21 cellular contexts compared by ENCODE assay signal in the genomic region with DNA sequence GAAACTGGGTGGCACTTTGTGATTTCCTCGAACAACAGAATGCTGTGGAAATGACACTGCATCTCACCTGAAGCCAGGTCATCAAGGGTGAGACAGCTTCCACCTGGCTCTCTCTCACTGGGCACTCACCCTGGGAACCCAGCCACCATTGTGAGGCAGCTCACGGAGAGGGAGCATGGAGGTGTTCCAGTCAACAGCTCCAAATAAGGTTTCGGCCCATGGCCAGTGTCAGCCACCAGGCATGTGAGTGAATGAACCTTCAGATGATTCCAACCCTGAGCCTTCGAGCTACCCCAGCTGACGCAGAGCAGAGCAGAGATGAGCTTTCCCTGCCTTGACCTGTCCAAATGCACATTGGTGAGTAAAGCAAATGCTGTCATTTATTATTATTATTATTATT.
"Had no signal": no experiment of that assay in that cellular context is flagged by ENCODE, and none has a peak within 500 bp of the region (broad histone marks: within the 10 kb centered on the region; RNA-seq: fewer than 3 reads in every experiment).

No MANE protein-coding gene starts in this region.

- H3K4me1 ChIP-seq: ascending aorta, testis had no signal

- H3K9me3 Mint-ChIP-seq: endodermal cell; naive B cell; stimulated activated memory B cell treated with anti-CD40 and anti-IgM and Interleukin-4, amounts not matched to agents 10 μg/mL and 1 μg/mL and 100 μg/mL, for 72 hours; T-helper 1 cell treated with Interleukin-12 subunit alpha and Interleukin-12 subunit beta and Interleukin-4 antibody, amounts not matched to agents 30 μg/mL and 1 μg/mL, for 36 hours had no signal

- H3K36me3 Mint-ChIP-seq: naive B cell; stimulated activated memory B cell treated with anti-CD40 and anti-IgM and Interleukin-4, amounts not matched to agents 10 μg/mL and 1 μg/mL and 100 μg/mL, for 72 hours; type B pancreatic cell had no signal

- DNase-seq: activated CD4-positive, CD25-positive, alpha-beta regulatory T cell treated with anti-CD3 and anti-CD28 coated beads, Interleukin-2, amount 50 U/mL, for 72 hours; activated CD8-positive, alpha-beta memory T cell treated with anti-CD3 and anti-CD28 coated beads for 24 hours; activated CD8-positive, alpha-beta memory T cell treated with anti-CD3 and anti-CD28 coated beads, Interleukin-2, amount 50 U/mL, for 48 hours; activated effector memory CD4-positive, alpha-beta T cell treated with anti-CD3 and anti-CD28 coated beads, Interleukin-2, amount 50 U/mL, for 16 hours; activated naive CD4-positive, alpha-beta T cell treated with anti-CD3 and anti-CD28 coated beads, Interleukin-2, amount 50 U/mL, for 16 hours; activated T-cell treated with anti-CD3 and anti-CD28 coated beads, Interleukin-2, amount 50 U/mL, for 48 hours; endodermal cell; foreskin fibroblast; hypothalamus; mesenchymal stem cell; mucosa of descending colon; naive B cell; sigmoid colon; stimulated activated CD4-positive, alpha-beta T cell treated with anti-CD3 and anti-CD28 coated beads, Interleukin-4, amount 100 ng/mL, for 4 hours; testis had no signal

- H3K27ac Mint-ChIP-seq: endodermal cell; naive B cell; stimulated activated memory B cell treated with anti-CD40 and anti-IgM and Interleukin-4, amounts not matched to agents 10 μg/mL and 1 μg/mL and 100 μg/mL, for 72 hours; T-helper 1 cell treated with Interleukin-12 subunit alpha and Interleukin-12 subunit beta and Interleukin-4 antibody, amounts not matched to agents 30 μg/mL and 1 μg/mL, for 36 hours; type B pancreatic cell had no signal

- H3K4me3 Mint-ChIP-seq: endodermal cell; naive B cell; neural crest cell; stimulated activated memory B cell treated with anti-CD40 and anti-IgM and Interleukin-4, amounts not matched to agents 10 μg/mL and 1 μg/mL and 100 μg/mL, for 72 hours; T-helper 1 cell treated with Interleukin-12 subunit alpha and Interleukin-12 subunit beta and Interleukin-4 antibody, amounts not matched to agents 30 μg/mL and 1 μg/mL, for 36 hours; type B pancreatic cell had no signal

- H3K27me3 Mint-ChIP-seq: stimulated activated memory B cell treated with anti-CD40 and anti-IgM and Interleukin-4, amounts not matched to agents 10 μg/mL and 1 μg/mL and 100 μg/mL, for 72 hours; type B pancreatic cell had no signal

- H3K4me3 ChIP-seq: ascending aorta, mucosa of descending colon, sigmoid colon, testis had no signal

- H3K27me3 ChIP-seq: ascending aorta, sigmoid colon, testis had no signal

- H3K9me3 ChIP-seq: ascending aorta, mucosa of descending colon, sigmoid colon, testis had no signal

- H3K4me1 Mint-ChIP-seq: naive B cell; neural crest cell; stimulated activated memory B cell treated with anti-CD40 and anti-IgM and Interleukin-4, amounts not matched to agents 10 μg/mL and 1 μg/mL and 100 μg/mL, for 72 hours had no signal

- H3K27ac ChIP-seq: ascending aorta, epithelial cell of prostate, sigmoid colon, testis had no signal

- H3K36me3 ChIP-seq: ascending aorta, sigmoid colon had no signal

- ATAC-seq: mucosa of descending colon; stimulated activated memory B cell treated with anti-CD40 and anti-IgM and Interleukin-4, amounts not matched to agents 10 μg/mL and 1 μg/mL and 100 μg/mL, for 72 hours had no signal
